In genomic region chr5:124824637-124825158, GRCh38 we compare ENCODE assay signal across 10 cellular contexts.
DNase-seq lines count a peak whose midpoint lies in the region; ATAC-seq and TF ChIP-seq lines count a peak whose summit lies in the region.
"Had no signal": no experiment of that assay in that cellular context is flagged by ENCODE, and none has a peak within 500 bp of the region (broad histone marks: within the 10 kb centered on the region; RNA-seq: fewer than 3 reads in every experiment).

No MANE protein-coding gene starts in this region.

- in situ Hi-C loops in astrocyte of the cerebellum (cut with HindIII; ENCODE audit: low sequenced_read_pairs): no loop called here

- H3K4me3 ChIP-seq in astrocyte of the cerebellum (ENCODE audit: low read depth, low read length): no peak overlapping the region

- ATAC-seq in Right ventricle myocardium inferior (peak; percentile 16), Right ventricle myocardium superior (ENCODE audit: poor library complexity) (no peak), left colon (peak; percentile 42), HG03045 (IDR thresholded peaks at IDR 0.05; ENCODE audit: unreplicated experiment) (no peak), GM21528 (IDR thresholded peaks at IDR 0.05; ENCODE audit: low FRiP score, unreplicated experiment) (no peak)

- intact Hi-C loops in Right ventricle myocardium inferior (cut with DNase I): no loop called here
- intact Hi-C loops in Right ventricle myocardium superior (cut with DNase I): no loop called here
- intact Hi-C loops in left colon (cut with DNase I, micrococcal nuclease): no loop called here

- no peak for TF ChIP-seq CTCF in astrocyte of the cerebellum (IDR thresholded peaks at IDR 0.05; ENCODE audit: low read depth, low read length, missing control alignments)

- no peak for TF ChIP-seq POLR2A in erythroblast (IDR thresholded peaks at IDR 0.05; ENCODE audit: low read length)

- DNase-seq in Right ventricle myocardium inferior (ENCODE audit: missing footprints) (no peak), Right ventricle myocardium superior (no peak), astrocyte of the cerebellum (ENCODE audit: low read depth) (peak; percentile 59), left colon (no peak), NCI-H2029 treated with DMSO at 0.1 percent for 48 hours (lab: John Stamatoyannopoulos, UW) (no peak), erythroblast (lab: John Stamatoyannopoulos, UW) (no peak)
- DNase-seq: C1 segment of cervical spinal cord, T-helper 2 cell had no signal

Comparison
In these comparisons a context has a peak if more than half of its experiments do, and no peak if none do; other contexts are left out.
1. ATAC-seq: peak in Right ventricle myocardium inferior (single experiment) and left colon (single experiment); none in Right ventricle myocardium superior (single experiment), HG03045 (single experiment) and GM21528 (single experiment).